Comparison of ENCODE assay signal across 33 cellular contexts in the genomic region with DNA sequence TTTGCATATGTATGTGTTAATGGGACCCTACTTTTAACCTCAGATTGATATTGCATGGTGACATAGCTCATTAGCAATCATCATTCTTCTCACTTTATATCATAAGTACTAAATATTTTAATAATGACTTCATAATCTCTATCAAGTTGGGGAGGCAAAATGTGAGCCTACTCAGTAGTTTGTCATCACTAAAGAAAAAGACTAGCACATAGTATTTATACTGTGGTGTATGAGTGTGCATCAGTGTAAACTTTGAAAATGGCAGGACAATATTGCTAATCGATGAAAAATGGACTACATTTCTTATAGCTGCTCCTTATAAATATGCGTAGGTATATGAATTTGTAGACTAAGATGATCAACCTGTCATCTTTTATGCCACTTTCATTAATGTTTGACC.
DNase-seq lines count a peak whose midpoint lies in the region; ATAC-seq and TF ChIP-seq lines count a peak whose summit lies in the region.
"Had no signal": no experiment of that assay in that cellular context is flagged by ENCODE, and none has a peak within 500 bp of the region (broad histone marks: within the 10 kb centered on the region; RNA-seq: fewer than 3 reads in every experiment).

No MANE protein-coding gene starts in this region.

- H2AK9ac ChIP-seq in IMR-90 (replicated peaks; ENCODE audit: low read depth, low read length, poor library complexity) = no peak overlapping the region

- no peaks in the 10 kb centered on the region for H3K36me3 ChIP-seq in GM23248 (ENCODE audit: low read depth)
- H3K36me3 ChIP-seq in IMR-90 (ENCODE audit: control insufficient read depth, insufficient read depth, low read length) = no peaks in the 10 kb centered on the region
- H3K36me3 ChIP-seq: BE2C, BLaER1 had no signal

- H3K4me3 ChIP-seq in GM23248 = no peak overlapping the region
- no peak overlapping the region for H3K4me3 ChIP-seq in IMR-90 (ENCODE audit: insufficient read depth, low read depth, low read length)
- H3K4me3 ChIP-seq: A549; BLaER1; BLaER1 treated with 17β-estradiol and CSF1 and Interleukin-3, amounts not matched to agents 10 nM and 100 nM had no signal

- no peak overlapping the region for H2AK5ac ChIP-seq in IMR-90 (ENCODE audit: low read depth, low read length)

- ATAC-seq in IMR-90 (ENCODE audit: low read depth) (peak; percentile 90), esophagus mucosa (no peak)
- ATAC-seq: A549; CD8-positive, alpha-beta T cell had no signal

- H3F3A ChIP-seq in GM23248 (ENCODE audit: insufficient read depth) = 0 out of 2 replicates have a peak, but pooled peaks cover 15% of the 10 kb centered on the region

- no peak overlapping the region for H2BK20ac ChIP-seq in IMR-90 (ENCODE audit: low read depth, low read length)

- TF ChIP-seq CTCF in IMR-90 (conservative IDR thresholded peaks at IDR 0.05; ENCODE audit: low read depth, low read length) = no peak

- dilution Hi-C loops in IMR-90 (cut with HindIII; ENCODE audit: low sequenced_read_pairs, unreplicated experiment) = no loop called here

- no peak overlapping the region for H3K18ac ChIP-seq in IMR-90 (ENCODE audit: low read depth, low read length)

- H3K9ac ChIP-seq in GM23248 = no peak overlapping the region
- H3K9ac ChIP-seq in IMR-90 (ENCODE audit: low read depth, low read length) = no peak overlapping the region
- H3K9ac ChIP-seq: BLaER1; BLaER1 treated with 17β-estradiol and CSF1 and Interleukin-3, amounts not matched to agents 10 nM and 100 nM had no signal

- H3K79me2 ChIP-seq in GM23248 (ENCODE audit: insufficient read depth) = no peaks in the 10 kb centered on the region

- no peak overlapping the region; a peak in 1 of 4 replicates for H4K8ac ChIP-seq in IMR-90 (ENCODE audit: low read depth in 2 of 2, low read length in 2 of 2)

- in situ Hi-C loops in GM23248 (cut with MboI) = no loop called here
- in situ Hi-C loops in IMR-90 (cut with MboI; ENCODE audit: low sequenced_read_pairs) = no loop called here

- 0 out of 2 replicates have a peak, but pooled peaks cover 5% of the 10 kb centered on the region for H3K9me2 ChIP-seq in GM23248 (ENCODE audit: insufficient read depth)

- H3K14ac ChIP-seq in IMR-90 (replicated peaks; ENCODE audit: low read depth, low read length) = no peak overlapping the region

- H3K56ac ChIP-seq in IMR-90 (ENCODE audit: extremely low read depth, insufficient read depth, low read length) = no peak overlapping the region

- POLR2A ChIA-PET in IMR-90 (lab: Charles Lee; ENCODE audit: unreplicated experiment) = no interaction called here

- no peak overlapping the region for H2BK120ac ChIP-seq in IMR-90 (ENCODE audit: low read depth, low read length)

- TF ChIP-seq RAD21 in IMR-90 (IDR thresholded peaks at IDR 0.05; ENCODE audit: low read length) = no peak

- peak overlapping the region; percentile 62 for H2BK5ac ChIP-seq in IMR-90 (ENCODE audit: low read depth, low read length, poor library complexity, severe bottlenecking)

- H3K79me1 ChIP-seq in IMR-90 (ENCODE audit: low read depth in 1 of 2, low read length in 2 of 2) = no peaks in the 10 kb centered on the region

- no peak overlapping the region for H3K23ac ChIP-seq in IMR-90 (ENCODE audit: low read depth, low read length)

- H4K5ac ChIP-seq in IMR-90 (ENCODE audit: low read depth, low read length) = no peak overlapping the region; the same call in 1 of the 2 replicates

- H2BK15ac ChIP-seq in IMR-90 (ENCODE audit: low read depth, low read length) = no peak overlapping the region

- DNase-seq in ELR (ENCODE audit: low read depth) (peak; percentile 33), GM23248 (peak; percentile 16), HCEC 1CT (peak; percentile 41), IMR-90 (peak; percentile 71), ecto neural progenitor cell (ENCODE audit: low spot score) (no peak), MV-4-11 (lab: John Stamatoyannopoulos, UW) (no peak), putamen (ENCODE audit: low spot score) (no peak)
- DNase-seq: 8988T; ACHN; AML-193; BE2C; C1 segment of cervical spinal cord; Caco-2; Calu3; CD4-positive, alpha-beta memory T cell; CD4-positive, alpha-beta T cell; CD4-positive, CD25-positive, alpha-beta regulatory T cell; CD8-positive, alpha-beta memory T cell; CD8-positive, alpha-beta T cell; COR-L47; DMS 273 treated with DMSO at 0.1 percent for 48 hours; DMS153; DMS53; DMS79; DMS79 treated with DMSO at 0.1 percent for 48 hours; DND-41; EL had no signal

- H4K20me1 ChIP-seq in GM23248 (ENCODE audit: insufficient read depth) (no peaks in the 10 kb centered on the region), IMR-90 (ENCODE audit: insufficient read depth, low read length) (no peaks in the 10 kb centered on the region)
- H4K20me1 ChIP-seq: BLaER1; BLaER1 treated with 17β-estradiol and CSF1 and Interleukin-3, amounts not matched to agents 10 nM and 100 nM had no signal

- H3K4me2 ChIP-seq in GM23248 (ENCODE audit: unreplicated experiment) = peak overlapping the region; percentile 26
- H3K4me2 ChIP-seq in IMR-90 (ENCODE audit: low read depth, low read length) = no peak overlapping the region
- H3K4me2 ChIP-seq: A549; BLaER1; BLaER1 treated with 17β-estradiol and CSF1 and Interleukin-3, amounts not matched to agents 10 nM and 100 nM had no signal

- H3K27me3 ChIP-seq in GM23248 (replicated peaks; ENCODE audit: insufficient read depth) = no peaks in the 10 kb centered on the region
- no peaks in the 10 kb centered on the region for H3K27me3 ChIP-seq in IMR-90 (ENCODE audit: control insufficient read depth, insufficient read depth, low read length)
- H3K27me3 ChIP-seq: BE2C; BLaER1; BLaER1 treated with 17β-estradiol and CSF1 and Interleukin-3, amounts not matched to agents 10 nM and 100 nM had no signal

- no peak overlapping the region for H3K4ac ChIP-seq in IMR-90 (ENCODE audit: low read depth, low read length)

- BruUV-seq in IMR-90 (replicated peaks; lab: Mats Ljungman, UMichigan) = no TSS peak

- H3K9me3 ChIP-seq in GM23248 (ENCODE audit: low read depth) (no peaks in the 10 kb centered on the region), IMR-90 (ENCODE audit: control insufficient read depth, insufficient read depth, low read length) (no peaks in the 10 kb centered on the region)
- H3K9me3 ChIP-seq: A549, BE2C, Caco-2 had no signal

- WGBS in GM23248 (ENCODE audit: low coverage in 1 of 2, low lambda C conversion rate in 2 of 2, missing lambda C conversion rate in 2 of 2), 2 experiments = 78 to 82% methylated on average over 2 of the region's 2 CpGs
- WGBS in IMR-90 (ENCODE audit: extremely low coverage in 2 of 2, insufficient read length in 1 of 2), 2 experiments = no CpG with 5 or more reads among the region's 2 CpGs

- H2AFZ ChIP-seq in GM23248 (no peak overlapping the region), IMR-90 (replicated peaks; ENCODE audit: low read length, poor library complexity) (no peak overlapping the region)

- no peaks in the 10 kb centered on the region for H3K9me1 ChIP-seq in IMR-90 (ENCODE audit: insufficient read depth, low read length)

- no peak overlapping the region for H4K91ac ChIP-seq in IMR-90 (ENCODE audit: insufficient read depth, low read depth, low read length)

- no peak overlapping the region for H3K27ac ChIP-seq in GM23248
- H3K27ac ChIP-seq in IMR-90 (ENCODE audit: insufficient read depth, low read length) = no peak overlapping the region
- H3K27ac ChIP-seq: 22Rv1; A549; BLaER1; BLaER1 treated with 17β-estradiol and CSF1 and Interleukin-3, amounts not matched to agents 10 nM and 100 nM; C4-2B had no signal

- H3K4me1 ChIP-seq in GM23248 (ENCODE audit: insufficient read depth) (peaks cover 21% of the 10 kb centered on the region), IMR-90 (ENCODE audit: control insufficient read depth, insufficient read depth, low read length) (peaks cover 1% of the 10 kb centered on the region; the same call in 1 of the 2 replicates)
- H3K4me1 ChIP-seq: A549; BE2C; BLaER1; BLaER1 treated with 17β-estradiol and CSF1 and Interleukin-3, amounts not matched to agents 10 nM and 100 nM; Caco-2 had no signal

- no peak for TF ChIP-seq POLR2A in IMR-90 (IDR thresholded peaks at IDR 0.05; ENCODE audit: low read depth, low read length)

- CTCF ChIA-PET in IMR-90 (lab: Yijun Ruan, JAX) = no interaction called here

- intact Hi-C loops in IMR-90 (cut with micrococcal nuclease) = no loop called here

TF ChIP-seq in IMR-90, 13 proteins besides CTCF, POLR2A, EP300 and RAD21:
- TF ChIP-seq NFE2L2 (IDR thresholded peaks at IDR 0.05; ENCODE audit: low read depth, low read length) (no peak), MAFK (IDR thresholded peaks at IDR 0.05; ENCODE audit: low read depth, low read length) (0 out of 2 replicates have a peak, but pooled peaks have one; percentile 9), RFX5 (IDR thresholded peaks at IDR 0.05; ENCODE audit: low read depth, low read length) (no peak), RCOR1 (IDR thresholded peaks at IDR 0.05; ENCODE audit: insufficient replicate concordance, low read length) (no peak), MAZ (IDR thresholded peaks at IDR 0.05; ENCODE audit: borderline replicate concordance, low read depth, low read length) (no peak), MXI1 (IDR thresholded peaks at IDR 0.05; ENCODE audit: borderline replicate concordance, low read depth, low read length) (no peak), FOS (IDR thresholded peaks at IDR 0.05; ENCODE audit: low read depth, low read length) (no peak), CHD1 (IDR thresholded peaks at IDR 0.05; ENCODE audit: low read depth, low read length) (no peak), BHLHE40 (IDR thresholded peaks at IDR 0.05; ENCODE audit: low read depth, low read length) (0 out of 2 replicates have a peak, but pooled peaks have one; percentile 5)

Comparison
In these comparisons a context has a peak if more than half of its experiments do, and no peak if none do; other contexts are left out.
1. DNase-seq: peak in ELR (single experiment), GM23248 (single experiment), HCEC 1CT (single experiment) and IMR-90 (single experiment); none in ecto neural progenitor cell (single experiment), MV-4-11 (single experiment) and putamen (single experiment).